8 cellular contexts compared by ENCODE assay signal in genomic region chr9:133030317-133031129, GRCh38. TPM values are rescaled to one million over a fixed set of nuclear protein-coding genes. Genes with fewer than 3 reads are reported as not detected.
DNase-seq lines count a peak whose midpoint lies in the region; ATAC-seq and TF ChIP-seq lines count a peak whose summit lies in the region.

TSS of gene GTF3C5 (plus strand) at chr9:133030997. CDS start at chr9:133031012, 15 bp downstream.

- TF ChIP-seq CTCF in fibroblast of pulmonary artery (IDR thresholded peaks at IDR 0.05; ENCODE audit: low read length, missing control alignments): no peak

- no peaks in the 10 kb centered on the region for H3K9me3 Mint-ChIP-seq in natural killer cell treated with Interleukin-12 subunit alpha and Interleukin-12 subunit beta and Interleukin-15 and Interleukin-18, amount 100 ng/mL, for 72 hours

- peaks cover 27 to 36% of the 10 kb centered on the region in 2 donors for H3K4me1 Mint-ChIP-seq in natural killer cell treated with Interleukin-12 subunit alpha and Interleukin-12 subunit beta and Interleukin-15 and Interleukin-18, amount 100 ng/mL, for 72 hours (ENCODE audit: low read depth in 2 of 2)

- H3K27ac Mint-ChIP-seq in natural killer cell treated with Interleukin-12 subunit alpha and Interleukin-12 subunit beta and Interleukin-15 and Interleukin-18, amount 100 ng/mL, for 72 hours: peak within 1 kb of the TSS; percentile 88 to 96

- 0 out of 2 replicates have a peak, but pooled peaks cover 1% of the 10 kb centered on the region for H3K27me3 ChIP-seq in H7 (ENCODE audit: control insufficient read depth, insufficient read depth, low read length)

- H3K27me3 Mint-ChIP-seq in natural killer cell treated with Interleukin-12 subunit alpha and Interleukin-12 subunit beta and Interleukin-15 and Interleukin-18, amount 100 ng/mL, for 72 hours: no peaks in the 10 kb centered on the region

- ATAC-seq in natural killer cell treated with Interleukin-12 subunit alpha and Interleukin-12 subunit beta and Interleukin-15 and Interleukin-18, amount 100 ng/mL, for 72 hours: peak; percentile 99
- peak; percentile 99 for ATAC-seq in stimulated activated naive CD8-positive, alpha-beta T cell treated with anti-CD3 and anti-CD28 coated beads, Interleukin-15, Interleukin-2, amounts not matched to agents 100 U/mL and 50 U/mL, for 24 hours

- peak within 1 kb of the TSS; percentile 90 for H3K4me3 Mint-ChIP-seq in natural killer cell treated with Interleukin-12 subunit alpha and Interleukin-12 subunit beta and Interleukin-15 and Interleukin-18, amount 100 ng/mL, for 72 hours

- DNase-seq in ELF-1 (ENCODE audit: low read depth, low spot score) (peak; percentile 99), H7 (peak; percentile 99), M059J (ENCODE audit: low read depth) (peak; percentile 99), SHP77 (lab: John Stamatoyannopoulos, UW) (peak; percentile 99), fibroblast of pulmonary artery (ENCODE audit: low read depth) (peak; percentile 99)
- DNase-seq in activated effector memory CD4-positive, alpha-beta T cell treated with Interleukin-2 at 50 U/mL for 16 hours: peak; percentile 89
- peak; percentile 94 for DNase-seq in natural killer cell treated with Interleukin-12 subunit alpha and Interleukin-12 subunit beta and Interleukin-15 and Interleukin-18, amount 100 ng/mL, for 72 hours (ENCODE audit: low spot score)
- peak; percentile 90 for DNase-seq in stimulated activated naive CD8-positive, alpha-beta T cell treated with anti-CD3 and anti-CD28 coated beads, Interleukin-15, Interleukin-2, amounts not matched to agents 100 U/mL and 50 U/mL, for 24 hours

- no peaks in the 10 kb centered on the region; the same call in 1 of the 2 replicates for H3K36me3 ChIP-seq in H7 (replicated peaks; ENCODE audit: control insufficient read depth, insufficient read depth, low read length)

- H3K4me3 ChIP-seq in H7 (ENCODE audit: insufficient read depth, low read depth, low read length) (peak within 1 kb of the TSS; percentile 82), fibroblast of pulmonary artery (replicated peaks; ENCODE audit: low read depth, low read length) (peak within 1 kb of the TSS; percentile 99)

- H3K36me3 Mint-ChIP-seq in natural killer cell treated with Interleukin-12 subunit alpha and Interleukin-12 subunit beta and Interleukin-15 and Interleukin-18, amount 100 ng/mL, for 72 hours: no peaks in the 10 kb centered on the region

RNA-seq across cellular contexts. Expression of gene GTF3C5, which starts in this region (rescaled TPM):
- 131 and 133 TPM in 2 replicates for total RNA-seq in H7 (2014; rRNA removed; shearing (Covaris generic))
- 53.7 and 81.1 TPM in 2 replicates for total RNA-seq in M059J (2014; rRNA removed; shearing (Covaris generic))
- total RNA-seq in natural killer cell treated with Interleukin-12 subunit alpha and Interleukin-12 subunit beta and Interleukin-15 and Interleukin-18, amount 100 ng/mL, for 72 hours: 10 to 100 TPM; 69.2 to 81.4 TPM

Comparison
In these comparisons a context has a peak if more than half of its experiments do, and no peak if none do; other contexts are left out.
1. Peak in every context shown above with its lines: DNase-seq, ATAC-seq and H3K4me3 ChIP-seq.